In the genomic region with DNA sequence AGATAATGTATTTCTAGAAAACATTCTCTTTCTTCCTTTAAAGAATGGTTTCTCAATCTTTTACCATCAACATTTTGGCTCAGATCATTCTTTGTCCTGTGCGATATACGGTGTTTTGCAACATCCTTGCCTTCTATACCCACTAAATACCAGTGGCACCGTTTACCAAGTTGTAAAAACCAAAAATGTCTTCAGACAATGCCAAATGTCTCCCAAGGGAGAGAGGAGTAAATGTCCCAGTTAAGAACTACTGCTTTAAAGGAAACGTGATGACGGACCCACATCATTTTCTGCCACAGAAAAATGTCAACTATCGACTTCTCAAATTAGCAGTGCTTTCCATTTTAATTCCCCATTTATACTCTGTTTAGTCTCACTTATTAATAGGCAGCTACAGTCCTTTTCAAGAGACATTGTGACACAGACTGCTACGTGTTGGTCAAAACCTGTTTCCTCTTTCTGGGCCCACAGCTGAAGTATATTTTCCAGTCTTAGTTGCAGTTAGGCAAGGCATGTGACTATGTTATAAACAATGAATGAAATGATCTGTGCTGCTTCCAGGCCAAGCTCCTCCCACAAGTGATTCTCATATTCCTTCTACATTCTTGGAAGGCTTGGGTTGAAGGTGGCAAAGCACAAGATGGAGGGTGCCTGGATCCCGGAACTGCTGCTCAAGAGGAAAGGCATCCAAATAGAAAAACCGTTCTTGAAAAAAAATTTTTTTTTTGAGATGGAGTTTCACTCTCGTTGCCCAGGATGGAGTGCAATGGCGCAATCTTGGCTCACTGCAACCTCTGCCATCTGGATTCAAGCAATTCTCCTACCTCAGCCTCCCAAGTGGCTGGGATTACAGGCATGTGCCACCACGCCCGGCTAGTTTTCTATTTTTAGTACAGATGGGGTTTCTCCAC, we compare ENCODE assay signal across 10 cellular contexts. TPM values are rescaled to one million over a fixed set of nuclear protein-coding genes. Genes with fewer than 3 reads are reported as not detected.
A peak's percentile ranks its signal among the peaks of the same experiment; 100 is the strongest.
DNase-seq lines count a peak whose midpoint lies in the region; ATAC-seq and TF ChIP-seq lines count a peak whose summit lies in the region.
"Had no signal": no experiment of that assay in that cellular context is flagged by ENCODE, and none has a peak within 500 bp of the region (broad histone marks: within the 10 kb centered on the region; RNA-seq: fewer than 3 reads in every experiment).

No MANE protein-coding gene starts in this region.

- no peaks in the 10 kb centered on the region for H3K27me3 ChIP-seq in rectal smooth muscle tissue (ENCODE audit: control insufficient read depth, insufficient read depth, low read length)

- H3K4me3 ChIP-seq in fibroblast of mammary gland (ENCODE audit: control insufficient read depth, low read depth, low read length) (no peak overlapping the region), rectal smooth muscle tissue (ENCODE audit: low read length) (no peak overlapping the region)

- POLR2A ChIA-PET in activated CD4-positive, alpha-beta memory T cell treated with anti-CD3 and anti-CD28 coated beads for 36 hours (lab: Charles Lee): no interaction called here

- H3K36me3 Mint-ChIP-seq in activated CD4-positive, alpha-beta memory T cell treated with anti-CD3 and anti-CD28 coated beads for 36 hours: peaks cover 17% of the 10 kb centered on the region

- H3K27me3 Mint-ChIP-seq in activated CD4-positive, alpha-beta memory T cell treated with anti-CD3 and anti-CD28 coated beads for 36 hours: no peaks in the 10 kb centered on the region

- no peaks in the 10 kb centered on the region for H3K9me3 Mint-ChIP-seq in activated CD4-positive, alpha-beta memory T cell treated with anti-CD3 and anti-CD28 coated beads for 36 hours

- DNase-seq in Caki2 (ENCODE audit: low read depth): peak; percentile 18
- DNase-seq in NOMO-1 treated with dmso at 0.1 percent for 144 hours (lab: John Stamatoyannopoulos, UW; ENCODE audit: unreplicated experiment): peak; percentile 92
- peak; percentile 82 for DNase-seq in fibroblast of mammary gland (ENCODE audit: low read depth)
- no peak for DNase-seq in NCI-H69 (lab: John Stamatoyannopoulos, UW)
- no peak for DNase-seq in activated CD4-positive, alpha-beta memory T cell treated with anti-CD3 and anti-CD28 coated beads for 36 hours
- DNase-seq in HUDEP-2 (lab: John Stamatoyannopoulos, UW; ENCODE audit: unreplicated experiment in 76 of 76): no peak
- DNase-seq: activated gamma-delta T cell, Karpas-422 had no signal

- no peak overlapping the region for H3K27ac Mint-ChIP-seq in activated CD4-positive, alpha-beta memory T cell treated with anti-CD3 and anti-CD28 coated beads for 36 hours

- CTCF ChIA-PET in activated CD4-positive, alpha-beta memory T cell treated with anti-CD3 and anti-CD28 coated beads for 36 hours (lab: Charles Lee): no interaction called here

- in situ Hi-C loops in Caki2 (cut with HindIII; ENCODE audit: low pct_unique_long_range_greater_than_20kb, low sequenced_read_pairs): no loop called here

- no peaks in the 10 kb centered on the region for H3K4me1 ChIP-seq in rectal smooth muscle tissue (ENCODE audit: control insufficient read depth, insufficient read depth, low read length)

- TF ChIP-seq CTCF in fibroblast of mammary gland (conservative IDR thresholded peaks at IDR 0.05; ENCODE audit: control insufficient read depth, insufficient read depth, low read depth, low read length): no peak

- no peak for ATAC-seq in GM18861 (IDR thresholded peaks at IDR 0.05; ENCODE audit: unreplicated experiment)

- intact Hi-C loops in activated CD4-positive, alpha-beta memory T cell treated with anti-CD3 and anti-CD28 coated beads for 36 hours (cut with micrococcal nuclease): no loop called here

- no peaks in the 10 kb centered on the region for H3K4me1 Mint-ChIP-seq in activated CD4-positive, alpha-beta memory T cell treated with anti-CD3 and anti-CD28 coated beads for 36 hours (ENCODE audit: low read depth)

- peak overlapping the region; percentile 7 for H3K27ac ChIP-seq in rectal smooth muscle tissue (ENCODE audit: low read depth, low read length)

- peaks cover 8% of the 10 kb centered on the region for H3K36me3 ChIP-seq in rectal smooth muscle tissue (ENCODE audit: control insufficient read depth, insufficient read depth, low read length)

- no peak overlapping the region for H3K9ac ChIP-seq in rectal smooth muscle tissue (ENCODE audit: low read length)

- no peak overlapping the region for H3K4me3 Mint-ChIP-seq in activated CD4-positive, alpha-beta memory T cell treated with anti-CD3 and anti-CD28 coated beads for 36 hours

RNA-seq across cellular contexts. Expression of a gene that starts 8.8 kb away (rescaled TPM):
- 17.0 and 24.2 TPM in 2 replicates for total RNA-seq in Caki2 (2014; rRNA removed; shearing (Covaris generic); ENCODE audit: low replicate concordance)
- total RNA-seq in activated CD4-positive, alpha-beta memory T cell treated with anti-CD3 and anti-CD28 coated beads for 36 hours: 10 to 100 TPM in 1 of 2 experiments, 1 to 10 TPM in 1; 10.0 to 11.4 TPM

RNA-seq across cellular contexts. Expression of a gene that starts 26.7 kb away (rescaled TPM):
- total RNA-seq in Caki2 (2014; rRNA removed; shearing (Covaris generic); ENCODE audit: low replicate concordance): 15.1 and 19.9 TPM in 2 replicates
- 1 to 10 TPM; 2.3 to 2.8 TPM for total RNA-seq in activated CD4-positive, alpha-beta memory T cell treated with anti-CD3 and anti-CD28 coated beads for 36 hours

Comparison
In these comparisons a context has a peak if more than half of its experiments do, and no peak if none do; other contexts are left out.
1. DNase-seq: peak in Caki2 (single experiment), NOMO-1 treated with dmso at 0.1 percent for 144 hours (single experiment) and fibroblast of mammary gland (single experiment); none in NCI-H69 (single experiment), activated CD4-positive, alpha-beta memory T cell treated with anti-CD3 and anti-CD28 coated beads for 36 hours (single experiment) and HUDEP-2 (0 of 76).